In genomic region chr4:177309525-177310371, GRCh38 we compare ENCODE assay signal across 8 cellular contexts. TPM values are rescaled to one million over a fixed set of nuclear protein-coding genes. Genes with fewer than 3 reads are reported as not detected.
DNase-seq lines count a peak whose midpoint lies in the region; ATAC-seq and TF ChIP-seq lines count a peak whose summit lies in the region.

Gene NEIL3 (plus strand): TSS chr4:177309874. CDS start chr4:177309954, 80 bp downstream.

- intact Hi-C loops in cardiac septum (cut with DNase I), result no loop called here

- H3K4me3 Mint-ChIP-seq in activated naive CD8-positive, alpha-beta T cell, result peak within 1 kb of the TSS; percentile 86

- 1 to 2% methylated on average over 32 to 39 of the region's 52 CpGs for WGBS in upper lobe of left lung, 2 donors

- H3K4me1 Mint-ChIP-seq in activated naive CD8-positive, alpha-beta T cell (ENCODE audit: low read depth), result peaks cover 14% of the 10 kb centered on the region

- H3K27me3 Mint-ChIP-seq in activated naive CD8-positive, alpha-beta T cell, result no peaks in the 10 kb centered on the region

- H3K36me3 ChIP-seq in upper lobe of left lung, result no peaks in the 10 kb centered on the region

- peak; percentile 77 for TF ChIP-seq POLR2A in GM10847 (IDR thresholded peaks at IDR 0.05; ENCODE audit: extremely low read depth, insufficient read length)
- TF ChIP-seq POLR2A in upper lobe of left lung (IDR thresholded peaks at IDR 0.05), result peak in 1 of 4 donors; percentile 12

- TF ChIP-seq CTCF in upper lobe of left lung (IDR thresholded peaks at IDR 0.05), result no peak

- no peak for TF ChIP-seq EP300 in upper lobe of left lung (IDR thresholded peaks at IDR 0.05)

- no peaks in the 10 kb centered on the region for H3K27me3 ChIP-seq in upper lobe of left lung

- no peaks in the 10 kb centered on the region for H3K9me3 Mint-ChIP-seq in activated naive CD8-positive, alpha-beta T cell (ENCODE audit: low read depth)

- DNase-seq in NCI-H1092 treated with DMSO at 0.1 percent for 48 hours (lab: John Stamatoyannopoulos, UW) (peak; percentile 83), SKM-1 treated with dmso at 0.1 percent for 144 hours (lab: John Stamatoyannopoulos, UW; ENCODE audit: unreplicated experiment) (peak; percentile 87), cardiac septum (ENCODE audit: low spot score) (peak; percentile 97), pons (ENCODE audit: low spot score) (peak; percentile 83), upper lobe of left lung (peak; percentile 93 to 99)

- no peaks in the 10 kb centered on the region for H3K9me3 ChIP-seq in upper lobe of left lung

- peaks cover 6 to 22% (median 15%) of the 10 kb centered on the region in 4 donors for H3K4me1 ChIP-seq in upper lobe of left lung

- H3K27ac Mint-ChIP-seq in activated naive CD8-positive, alpha-beta T cell, result peak within 1 kb of the TSS; percentile 67

- peak; percentile 89 for ATAC-seq in HG02623 (IDR thresholded peaks at IDR 0.05; ENCODE audit: unreplicated experiment)
- peak; percentile 93 to 98 for ATAC-seq in upper lobe of left lung (ENCODE audit: low FRiP score in 2 of 2)

- no peaks in the 10 kb centered on the region for H3K36me3 Mint-ChIP-seq in activated naive CD8-positive, alpha-beta T cell

- peak within 1 kb of the TSS in 2 of 4 donors; percentile 34 to 56 for H3K27ac ChIP-seq in upper lobe of left lung

- peak within 1 kb of the TSS; percentile 47 to 80 (median 60) for H3K4me3 ChIP-seq in upper lobe of left lung

RNA-seq across cellular contexts. Expression of gene NEIL3, which starts in this region (rescaled TPM):
- total RNA-seq in cardiac septum (0.16 TPM), upper lobe of left lung (1 to 10 TPM in 1 of 6 donors, under 1 TPM in 3, not detected in 2; 0.39 to 1.0 (median 0.61) TPM)

Comparison
In these comparisons a context has a peak if more than half of its experiments do, and no peak if none do; other contexts are left out.
1. Peak in DNase-seq in cardiac septum; RNA of the gene not detected or under 1 TPM.